8 cellular contexts compared by ENCODE assay signal in the genomic region with DNA sequence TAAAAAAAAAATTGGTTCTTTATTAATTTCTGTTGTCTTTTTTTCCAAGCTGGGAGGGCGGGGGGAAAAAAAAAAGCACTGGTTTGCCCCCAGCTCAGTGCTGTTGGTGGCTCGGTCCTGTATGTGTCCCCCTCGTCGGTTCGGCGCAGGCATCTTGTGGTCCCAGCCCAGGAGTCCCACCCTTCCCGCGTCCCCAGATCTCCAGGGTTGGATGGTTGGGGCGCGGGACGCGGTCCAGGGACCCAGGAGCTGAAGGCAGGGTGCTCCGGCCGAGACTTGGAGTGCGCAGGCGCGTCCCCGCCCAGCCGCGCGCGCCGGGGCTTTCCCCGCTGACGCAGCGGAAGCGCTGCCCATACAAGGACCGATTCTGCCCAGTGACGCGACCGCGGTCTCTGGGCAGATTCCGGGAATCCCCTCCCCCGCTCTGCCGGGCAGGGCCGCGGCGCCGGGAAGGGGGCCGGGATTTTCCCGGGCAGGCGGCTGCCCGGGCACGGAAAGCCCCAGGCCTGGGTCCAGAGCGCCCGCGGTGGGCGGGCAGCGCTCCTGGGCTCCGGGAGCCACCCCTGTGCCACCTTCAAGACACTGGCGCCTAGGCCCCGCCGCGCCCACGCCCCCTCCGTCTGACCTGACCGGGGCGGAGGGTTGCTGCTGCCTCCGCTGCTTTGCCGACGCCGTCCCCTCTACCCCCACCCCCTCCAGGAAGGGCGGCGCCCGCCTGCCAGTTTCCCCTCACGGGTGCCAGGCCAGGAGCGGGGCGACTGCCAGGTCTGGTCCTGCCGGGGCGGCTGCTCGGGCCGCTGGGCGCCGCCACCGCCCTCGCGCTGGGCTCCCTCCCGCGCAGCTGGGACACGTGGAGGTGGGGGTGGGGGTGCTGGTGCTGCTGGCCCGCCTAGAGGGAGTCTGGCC. TPM values are rescaled to one million over a fixed set of nuclear protein-coding genes. Genes with fewer than 3 reads are reported as not detected.
A peak's percentile ranks its signal among the peaks of the same experiment; 100 is the strongest.
DNase-seq lines count a peak whose midpoint lies in the region; ATAC-seq, FAIRE-seq and TF ChIP-seq lines count a peak whose summit lies in the region.

No MANE protein-coding gene starts in this region.

- H3K27me3 ChIP-seq in adrenal gland (no peaks in the 10 kb centered on the region), heart left ventricle (no peaks in the 10 kb centered on the region)

- WGBS in adrenal gland, 4 donors: 0 to 1% (median 0%) methylated on average over 8 to 81 of the region's 81 CpGs
- 0 to 1% (median 0%) methylated on average over 25 to 81 of the region's 81 CpGs for WGBS in heart left ventricle, 4 donors

- H3K27ac Mint-ChIP-seq in type B pancreatic cell: peak overlapping the region; percentile 97

- peak overlapping the region; percentile 94 for H3K4me3 Mint-ChIP-seq in type B pancreatic cell

- intact Hi-C loops in adrenal gland (cut with DNase I): loop anchor here in 1 of 2 donors (2.0 kb wide), 1 partner anchor 15 kb away; no protein-coding TSS in a partner anchor
- intact Hi-C loops in heart left ventricle (cut with DNase I): loop anchor here in 3 of 10 donors (2.0 kb wide), 2 partner anchors 15 to 17 kb away; no protein-coding TSS in a partner anchor
- intact Hi-C loops in posterior cingulate gyrus (cut with DNase I): no loop called here

- DNase-seq in DMS79 (lab: John Stamatoyannopoulos, UW) (peak; percentile 84), H54 (ENCODE audit: insufficient read length, low spot score) (peak; percentile 93), NCI-H1092 treated with DMSO at 0.1 percent for 48 hours (lab: John Stamatoyannopoulos, UW) (peak; percentile 91), T follicular helper cell (ENCODE audit: low read depth) (peak; percentile 90), adrenal gland (peak; percentile 95 to 97 (median 96)), heart left ventricle (peak; percentile 94 to 97 (median 95)), posterior cingulate gyrus (peak; percentile 81 to 99 (median 90)), type B pancreatic cell (ENCODE audit: extremely low spot score, unreplicated experiment) (peak; percentile 94)

- no peaks in the 10 kb centered on the region for H3K9me3 Mint-ChIP-seq in type B pancreatic cell

- H3K36me3 ChIP-seq in adrenal gland (replicated peaks in 1 of 2): peaks cover 0 to 9% of the 10 kb centered on the region in 2 donors
- peaks cover 0 to 19% (median 12%) of the 10 kb centered on the region in 9 donors for H3K36me3 ChIP-seq in heart left ventricle

- H3K9me3 ChIP-seq in adrenal gland (replicated peaks in 1 of 3): no peaks in the 10 kb centered on the region
- H3K9me3 ChIP-seq in heart left ventricle: no peaks in the 10 kb centered on the region

- TF ChIP-seq POLR2A in H54 (IDR thresholded peaks at IDR 0.05; ENCODE audit: low read depth, low read length): peak; percentile 47; the same call in 1 of the 2 replicates
- TF ChIP-seq POLR2A in adrenal gland (IDR thresholded peaks at IDR 0.05): peak; percentile 84 to 90
- TF ChIP-seq POLR2A in heart left ventricle (IDR thresholded peaks at IDR 0.05): peak in 1 of 2 donors; percentile 78

- FAIRE-seq in H54 (lab: Jason Lieb, UNC): no peak

- ATAC-seq in heart left ventricle: peak; percentile 35 to 54 (median 45)

- H3K27ac ChIP-seq in adrenal gland (peak overlapping the region; percentile 93 to 99 (median 98)), heart left ventricle (peak overlapping the region; percentile 95 to 100 (median 99))

- peak overlapping the region in 3 of 4 donors; percentile 74 to 80 (median 77) for H3K4me3 ChIP-seq in adrenal gland
- H3K4me3 ChIP-seq in heart left ventricle: peak overlapping the region; percentile 43 to 99 (median 84)

- TF ChIP-seq CTCF in adrenal gland (IDR thresholded peaks at IDR 0.05): peak in 2 of 6 experiments; percentile 1 to 16
- peak in 3 of 12 donors; percentile 16 to 25 (median 23) for TF ChIP-seq CTCF in heart left ventricle (IDR thresholded peaks at IDR 0.05)
- no peak for TF ChIP-seq CTCF in type B pancreatic cell (conservative IDR thresholded peaks at IDR 0.05)

- H3K4me1 ChIP-seq in adrenal gland (replicated peaks in 1 of 2): peaks cover 21 to 36% of the 10 kb centered on the region in 2 donors
- peaks cover 3 to 49% (median 31%) of the 10 kb centered on the region in 12 donors for H3K4me1 ChIP-seq in heart left ventricle

- no peaks in the 10 kb centered on the region for H3K27me3 Mint-ChIP-seq in type B pancreatic cell

- peaks cover 5% of the 10 kb centered on the region for H3K36me3 Mint-ChIP-seq in type B pancreatic cell

- peaks cover 32% of the 10 kb centered on the region for H3K4me1 Mint-ChIP-seq in type B pancreatic cell (ENCODE audit: unreplicated experiment)

RNA-seq across cellular contexts. Expression of gene JUNB, which starts 2.3 kb away (rescaled TPM):
- 100 to 1,000 TPM; 194 to 594 (median 354) TPM for total RNA-seq in adrenal gland
- polyA plus RNA-seq in adrenal gland: 100 to 1,000 TPM in 2 of 3 donors, 1 to 10 TPM in 1; 4.2 to 291 (median 104) TPM
- total RNA-seq in heart left ventricle: 100 to 1,000 TPM in 4 of 9 donors, 10 to 100 TPM in 5; 19.6 to 205 (median 67.6) TPM
- 10 to 100 TPM; 29.6 to 52.9 TPM for polyA plus RNA-seq in heart left ventricle
- total RNA-seq in type B pancreatic cell (ENCODE audit: low replicate concordance): 31.3 and 116 TPM in 2 replicates

RNA-seq across cellular contexts. Expression of gene PRDX2, which starts 8.1 kb away (rescaled TPM):
- total RNA-seq in adrenal gland (1,000 to 10,000 TPM in 2 of 8 donors, 100 to 1,000 TPM in 6; 597 to 1,131 (median 835) TPM), heart left ventricle (1,000 to 10,000 TPM in 2 of 9 donors, 100 to 1,000 TPM in 7; 435 to 1,432 (median 684) TPM), type B pancreatic cell (ENCODE audit: low replicate concordance) (416 and 497 TPM in 2 replicates)
- polyA plus RNA-seq in adrenal gland (100 to 1,000 TPM; 146 to 957 (median 364) TPM), heart left ventricle (100 to 1,000 TPM; 544 to 645 TPM)

RNA-seq across cellular contexts. Expression of gene THSD8, which starts 8.3 kb away (rescaled TPM):
- total RNA-seq in adrenal gland: 1 to 10 TPM in 4 of 8 donors, not detected in 4; 1.8 to 5.2 (median 4.3) TPM
- polyA plus RNA-seq in adrenal gland: 1 to 10 TPM; 3.5 to 5.6 (median 4.4) TPM
- 1 to 10 TPM in 7 of 9 donors, not detected in 2; 1.2 to 6.8 (median 2.2) TPM for total RNA-seq in heart left ventricle
- 1 to 10 TPM in 1 of 2 donors, under 1 TPM in 1; 0.35 to 3.2 TPM for polyA plus RNA-seq in heart left ventricle
- total RNA-seq in type B pancreatic cell (ENCODE audit: low replicate concordance): 10.1 and 19.4 TPM in 2 replicates

RNA-seq across cellular contexts. Expression of gene RNASEH2A, which starts 12.8 kb away (rescaled TPM):
- total RNA-seq in adrenal gland: 1 to 10 TPM; 2.8 to 8.6 (median 6.2) TPM
- 1 to 10 TPM; 1.8 to 4.3 (median 3.4) TPM for polyA plus RNA-seq in adrenal gland
- 1 to 10 TPM in 8 of 9 donors, under 1 TPM in 1; 0.63 to 7.6 (median 4.0) TPM for total RNA-seq in heart left ventricle
- 1 to 10 TPM; 1.3 to 8.6 TPM for polyA plus RNA-seq in heart left ventricle
- total RNA-seq in type B pancreatic cell (ENCODE audit: low replicate concordance): 13.7 and 37.2 TPM in 2 replicates

RNA-seq across cellular contexts. Expression of gene HOOK2, which starts 18.2 kb away (rescaled TPM):
- total RNA-seq in adrenal gland: 10 to 100 TPM; 10.2 to 38.3 (median 29.1) TPM
- 10 to 100 TPM in 2 of 3 donors, 1 to 10 TPM in 1; 6.3 to 99.7 (median 69.3) TPM for polyA plus RNA-seq in adrenal gland
- 10 to 100 TPM; 45.5 to 90.1 (median 62.6) TPM for total RNA-seq in heart left ventricle
- polyA plus RNA-seq in heart left ventricle: 10 to 100 TPM; 29.9 to 83.5 TPM
- 50.1 and 55.0 TPM in 2 replicates for total RNA-seq in type B pancreatic cell (ENCODE audit: low replicate concordance)

Comparison
In these comparisons a context has a peak if more than half of its experiments do, and no peak if none do; other contexts are left out.
1. Peak in every context shown above with its lines: DNase-seq, ATAC-seq, H3K4me3 ChIP-seq and H3K27ac ChIP-seq.